Comparison of ENCODE assay signal across 15 cellular contexts in genomic region chr13:33185853-33186252, GRCh38.
DNase-seq lines count a peak whose midpoint lies in the region; ATAC-seq and TF ChIP-seq lines count a peak whose summit lies in the region.
"Had no signal": no experiment of that assay in that cellular context is flagged by ENCODE, and none has a peak within 500 bp of the region (broad histone marks: within the 10 kb centered on the region; RNA-seq: fewer than 3 reads in every experiment).

No MANE protein-coding gene starts in this region.

- peak overlapping the region; percentile 37 for H3K9ac ChIP-seq in SK-N-MC (ENCODE audit: insufficient read length)
- H3K9ac ChIP-seq in endocrine pancreas (ENCODE audit: control insufficient read depth, insufficient read depth, low read length): peak overlapping the region; percentile 24
- H3K9ac ChIP-seq in muscle layer of colon (ENCODE audit: low read length): no peak overlapping the region

- peak overlapping the region; percentile 40 for H3K4me3 ChIP-seq in SK-N-MC
- H3K4me3 ChIP-seq in endocrine pancreas (ENCODE audit: control insufficient read depth, insufficient read depth, low read length): no peak overlapping the region
- H3K4me3 ChIP-seq in muscle layer of colon (ENCODE audit: low read depth in 1 of 2, low read length in 2 of 2): no peak overlapping the region
- no peak overlapping the region for H3K4me3 ChIP-seq in stomach
- H3K4me3 ChIP-seq: ovary had no signal

- no peak for TF ChIP-seq EP300 in stomach (IDR thresholded peaks at IDR 0.05)

- TF ChIP-seq POLR2A in stomach (IDR thresholded peaks at IDR 0.05): no peak

- TF ChIP-seq CTCF in stomach (IDR thresholded peaks at IDR 0.05): no peak

- WGBS in stomach, 5 donors: 74 to 90% (median 86%) methylated on average over 6 of the region's 6 CpGs

- intact Hi-C loops in stomach (cut with DNase I; ENCODE audit: low total_unique reads): no loop called here

- ATAC-seq in GM18858 (IDR thresholded peaks at IDR 0.05; ENCODE audit: unreplicated experiment): no peak
- ATAC-seq in GM21576 (IDR thresholded peaks at IDR 0.05; ENCODE audit: unreplicated experiment): no peak

- H3K27ac ChIP-seq in SK-N-MC (peak overlapping the region; percentile 86), muscle layer of colon (ENCODE audit: low read depth, low read length) (peak overlapping the region; percentile 78), stomach (peak overlapping the region in 3 of 5 donors; percentile 8 to 39 (median 17))
- H3K27ac ChIP-seq: C4-2B had no signal

- no peaks in the 10 kb centered on the region for H3K9me3 ChIP-seq in SK-N-MC (ENCODE audit: low read depth, low read length)
- no peaks in the 10 kb centered on the region for H3K9me3 ChIP-seq in endocrine pancreas (ENCODE audit: control insufficient read depth, low read length)
- H3K9me3 ChIP-seq in muscle layer of colon (ENCODE audit: low read length): no peaks in the 10 kb centered on the region
- no peaks in the 10 kb centered on the region for H3K9me3 ChIP-seq in stomach
- H3K9me3 ChIP-seq: ovary had no signal

- DNase-seq in SK-N-MC (ENCODE audit: low read depth, low spot score) (no peak), stomach (no peak), GOT3 (lab: John Stamatoyannopoulos, UW) (no peak), amygdala (lab: John Stamatoyannopoulos, UW) (no peak)
- DNase-seq: activated CD8-positive, alpha-beta memory T cell treated with anti-CD3 and anti-CD28 coated beads for 24 hours; activated naive CD4-positive, alpha-beta T cell treated with Interleukin-2 at 50 U/mL for 16 hours; DND-41; ovary; stimulated activated CD4-positive, alpha-beta T cell treated with anti-CD3 and anti-CD28 coated beads, Interleukin-1b, Interleukin-23, amount 100 ng/mL, for 48 hours; stimulated activated CD8-positive, alpha-beta memory T cell treated with anti-CD3 and anti-CD28 coated beads, Interleukin-4, amount 100 ng/mL, for 48 hours had no signal

- no peaks in the 10 kb centered on the region; the same call in 1 of the 2 replicates for H3K36me3 ChIP-seq in SK-N-MC (ENCODE audit: insufficient read depth, low read length)
- no peaks in the 10 kb centered on the region for H3K36me3 ChIP-seq in endocrine pancreas (ENCODE audit: control insufficient read depth, insufficient read depth, low read length)
- no peaks in the 10 kb centered on the region for H3K36me3 ChIP-seq in muscle layer of colon (ENCODE audit: insufficient read depth, low read length)
- H3K36me3 ChIP-seq in stomach: peaks cover 0 to 4% (median 0%) of the 10 kb centered on the region in 4 donors
- H3K36me3 ChIP-seq: ovary had no signal

- peaks cover 12% of the 10 kb centered on the region for H3K4me1 ChIP-seq in endocrine pancreas (ENCODE audit: control insufficient read depth, insufficient read depth, low read length)
- peaks cover 86% of the 10 kb centered on the region for H3K4me1 ChIP-seq in muscle layer of colon (ENCODE audit: insufficient read depth, low read length)
- peaks cover 6 to 92% (median 48%) of the 10 kb centered on the region in 4 donors for H3K4me1 ChIP-seq in stomach

- H3K27me3 ChIP-seq in endocrine pancreas (ENCODE audit: control insufficient read depth, insufficient read depth, low read length) (no peaks in the 10 kb centered on the region), muscle layer of colon (ENCODE audit: control insufficient read depth in 1 of 2, insufficient read depth in 2 of 2, low read length in 2 of 2) (no peaks in the 10 kb centered on the region), stomach (no peaks in the 10 kb centered on the region)
- H3K27me3 ChIP-seq: ovary had no signal

Comparison
In these comparisons a context has a peak if more than half of its experiments do, and no peak if none do; other contexts are left out.
1. H3K27ac ChIP-seq: peak in every context shown above with its lines; median percentile 86 in SK-N-MC; 78 in muscle layer of colon; 17 in stomach.